ENCODE assay signal across 17 cellular contexts in the genomic region with DNA sequence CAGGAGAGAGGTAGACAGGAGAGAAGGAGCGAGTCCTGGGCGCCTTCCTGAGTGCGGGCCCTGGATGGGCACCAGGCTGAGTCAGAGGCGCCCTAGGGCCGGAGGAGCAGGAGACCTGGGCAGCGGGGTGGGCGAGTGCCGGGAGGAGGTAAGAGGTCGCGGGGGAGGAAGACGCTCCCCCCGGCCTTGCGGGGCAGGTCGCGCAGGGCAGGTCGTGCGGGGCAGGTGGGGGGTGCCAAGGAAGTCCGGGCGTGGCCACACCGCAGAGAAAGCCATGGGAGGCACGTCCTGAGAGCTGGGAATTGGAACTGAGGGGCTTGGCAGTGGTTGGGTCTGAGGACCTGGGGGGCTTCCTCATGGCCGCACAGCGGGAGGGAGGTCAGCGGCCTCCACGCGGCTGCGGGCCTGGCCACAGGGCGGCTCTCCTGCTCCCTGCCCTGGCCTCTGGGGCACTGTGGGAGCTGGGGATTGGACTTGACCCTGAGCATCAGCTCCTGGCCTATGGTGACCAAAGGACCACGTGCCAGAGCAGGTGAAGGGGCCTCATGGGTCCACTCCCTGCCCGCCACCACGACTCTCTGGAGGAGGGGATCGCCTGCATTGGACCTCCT. TPM values are rescaled to one million over a fixed set of nuclear protein-coding genes. Genes with fewer than 3 reads are reported as not detected.
A peak's percentile ranks its signal among the peaks of the same experiment; 100 is the strongest.
DNase-seq lines count a peak whose midpoint lies in the region; ATAC-seq and TF ChIP-seq lines count a peak whose summit lies in the region.
"Had no signal": no experiment of that assay in that cellular context is flagged by ENCODE, and none has a peak within 500 bp of the region (broad histone marks: within the 10 kb centered on the region; RNA-seq: fewer than 3 reads in every experiment).

No MANE protein-coding gene starts in this region.

- no peak overlapping the region for H3K14ac ChIP-seq in IMR-90 (replicated peaks; ENCODE audit: low read depth, low read length)
- H3K14ac ChIP-seq in mesenchymal stem cell (ENCODE audit: low read length in 2 of 2): no peak overlapping the region

- peaks cover 3% of the 10 kb centered on the region; the same call in 1 of the 2 replicates for H3K27me3 ChIP-seq in IMR-90 (ENCODE audit: control insufficient read depth, insufficient read depth, low read length)
- H3K27me3 ChIP-seq in mesenchymal stem cell (ENCODE audit: control insufficient read depth in 1 of 2, insufficient read depth in 1 of 2, low read length in 2 of 2): peaks cover 13 to 14% of the 10 kb centered on the region in 2 experiments
- peaks cover 0 to 21% (median 0%) of the 10 kb centered on the region in 7 donors for H3K27me3 ChIP-seq in spleen (replicated peaks in 1 of 7)

- WGBS in IMR-90 (ENCODE audit: extremely low coverage in 2 of 2, insufficient read length in 1 of 2), 2 experiments: 97% methylated on average over 14 of the region's 32 CpGs; no CpG with 5 or more reads in 1 of the 2 experiments
- 94% methylated on average over 32 of the region's 32 CpGs for WGBS in mesenchymal stem cell
- WGBS in spleen, 5 donors: 89 to 95% (median 92%) methylated on average over 30 to 32 of the region's 32 CpGs

- H3K4me2 ChIP-seq in IMR-90 (ENCODE audit: low read depth, low read length): no peak overlapping the region
- no peak overlapping the region for H3K4me2 ChIP-seq in mesenchymal stem cell (ENCODE audit: low read length, poor library complexity, severe bottlenecking)

- H3K9me3 ChIP-seq in IMR-90 (ENCODE audit: control insufficient read depth, insufficient read depth, low read length) (no peaks in the 10 kb centered on the region), mesenchymal stem cell (ENCODE audit: control insufficient read depth, low read length) (no peaks in the 10 kb centered on the region), spleen (no peaks in the 10 kb centered on the region)

- TF ChIP-seq RAD21 in IMR-90 (IDR thresholded peaks at IDR 0.05; ENCODE audit: low read length): no peak

- no peaks in the 10 kb centered on the region for H3K36me3 Mint-ChIP-seq in activated CD8-positive, alpha-beta memory T cell treated with anti-CD3 and anti-CD28 coated beads, Interleukin-2, amount 10 ng/mL, durations not matched to agents 7 days and 5 days
- no peaks in the 10 kb centered on the region for H3K36me3 Mint-ChIP-seq in stimulated activated memory B cell treated with anti-CD40 and anti-IgM and Interleukin-4, amounts not matched to agents 10 μg/mL and 1 μg/mL and 100 μg/mL, for 72 hours
- H3K36me3 Mint-ChIP-seq: CD8-positive, alpha-beta T cell had no signal

- no peak overlapping the region for H3K4me3 Mint-ChIP-seq in activated CD8-positive, alpha-beta memory T cell treated with anti-CD3 and anti-CD28 coated beads, Interleukin-2, amount 10 ng/mL, durations not matched to agents 7 days and 5 days
- no peak overlapping the region for H3K4me3 Mint-ChIP-seq in stimulated activated memory B cell treated with anti-CD40 and anti-IgM and Interleukin-4, amounts not matched to agents 10 μg/mL and 1 μg/mL and 100 μg/mL, for 72 hours
- H3K4me3 Mint-ChIP-seq: CD14-positive monocyte; CD8-positive, alpha-beta T cell had no signal

- no peaks in the 10 kb centered on the region for H3K4me1 Mint-ChIP-seq in activated CD8-positive, alpha-beta memory T cell treated with anti-CD3 and anti-CD28 coated beads, Interleukin-2, amount 10 ng/mL, durations not matched to agents 7 days and 5 days
- H3K4me1 Mint-ChIP-seq in stimulated activated memory B cell treated with anti-CD40 and anti-IgM and Interleukin-4, amounts not matched to agents 10 μg/mL and 1 μg/mL and 100 μg/mL, for 72 hours: no peaks in the 10 kb centered on the region
- H3K4me1 Mint-ChIP-seq: CD14-positive monocyte had no signal

- no peak overlapping the region for H3K18ac ChIP-seq in IMR-90 (ENCODE audit: low read depth, low read length)
- H3K18ac ChIP-seq in mesenchymal stem cell (ENCODE audit: low read depth in 1 of 2, low read length in 2 of 2): no peak overlapping the region

- in situ Hi-C loops in IMR-90 (cut with MboI; ENCODE audit: low sequenced_read_pairs): no loop called here

- POLR2A ChIA-PET in IMR-90 (lab: Charles Lee; ENCODE audit: unreplicated experiment): interaction anchor here (0.6 kb wide), 1 partner anchor 689 kb away, joined by 4 read pairs; no protein-coding TSS in a partner anchor

- no peak overlapping the region for H2AK9ac ChIP-seq in IMR-90 (replicated peaks; ENCODE audit: low read depth, low read length, poor library complexity)

- intact Hi-C loops in IMR-90 (cut with micrococcal nuclease) (no loop called here), spleen (cut with DNase I; ENCODE audit: low total_unique reads) (no loop called here)

- no peak for TF ChIP-seq POLR2A in IMR-90 (IDR thresholded peaks at IDR 0.05; ENCODE audit: low read depth, low read length)
- no peak for TF ChIP-seq POLR2A in spleen (IDR thresholded peaks at IDR 0.05)

- no peak overlapping the region for H2AK5ac ChIP-seq in IMR-90 (ENCODE audit: low read depth, low read length)
- no peak overlapping the region for H2AK5ac ChIP-seq in mesenchymal stem cell (ENCODE audit: low read length, severe bottlenecking)

- dilution Hi-C loops in IMR-90 (cut with HindIII; ENCODE audit: low sequenced_read_pairs, unreplicated experiment): no loop called here

- CTCF ChIA-PET in activated CD8-positive, alpha-beta memory T cell treated with anti-CD3 and anti-CD28 coated beads, Interleukin-2, amount 10 ng/mL, durations not matched to agents 7 days and 5 days (lab: Charles Lee): no interaction called here
- CTCF ChIA-PET in IMR-90 (lab: Yijun Ruan, JAX): no interaction called here

- no peak overlapping the region for H4K8ac ChIP-seq in IMR-90 (ENCODE audit: low read depth in 2 of 2, low read length in 2 of 2)
- no peak overlapping the region for H4K8ac ChIP-seq in mesenchymal stem cell (ENCODE audit: low read length)

- no peak overlapping the region for H3K4ac ChIP-seq in IMR-90 (ENCODE audit: low read depth, low read length)
- H3K4ac ChIP-seq in mesenchymal stem cell (ENCODE audit: low read depth in 1 of 2, low read length in 2 of 2): no peak overlapping the region

- no peak overlapping the region for H4K5ac ChIP-seq in IMR-90 (ENCODE audit: low read depth, low read length)

- peak overlapping the region; percentile 9 for H2AFZ ChIP-seq in IMR-90 (replicated peaks; ENCODE audit: low read length, poor library complexity)
- H2AFZ ChIP-seq in mesenchymal stem cell (ENCODE audit: low read depth, low read length): no peak overlapping the region

- H3K79me1 ChIP-seq in IMR-90 (ENCODE audit: low read depth in 1 of 2, low read length in 2 of 2) (no peaks in the 10 kb centered on the region), mesenchymal stem cell (replicated peaks; ENCODE audit: low read length, poor library complexity, severe bottlenecking) (no peaks in the 10 kb centered on the region)

- no peak overlapping the region for H2BK20ac ChIP-seq in IMR-90 (ENCODE audit: low read depth, low read length)

- no peak for ATAC-seq in activated CD8-positive, alpha-beta memory T cell treated with anti-CD3 and anti-CD28 coated beads, Interleukin-2, amount 10 ng/mL, durations not matched to agents 7 days and 5 days
- ATAC-seq in IMR-90 (ENCODE audit: low read depth) (no peak), GM18498 (IDR thresholded peaks at IDR 0.05; ENCODE audit: unreplicated experiment) (no peak)
- peak; percentile 41 for ATAC-seq in stimulated activated memory B cell treated with anti-CD40 and anti-IgM and Interleukin-4, amounts not matched to agents 10 μg/mL and 1 μg/mL and 100 μg/mL, for 72 hours
- ATAC-seq: CD8-positive, alpha-beta T cell had no signal

- no peak overlapping the region for H3K9ac ChIP-seq in IMR-90 (ENCODE audit: low read depth, low read length)
- H3K9ac ChIP-seq in mesenchymal stem cell (ENCODE audit: low read length): no peak overlapping the region

- H3K36me3 ChIP-seq in IMR-90 (ENCODE audit: control insufficient read depth, insufficient read depth, low read length) (no peaks in the 10 kb centered on the region), mesenchymal stem cell (ENCODE audit: control insufficient read depth in 1 of 2, insufficient read depth in 2 of 2, low read depth in 1 of 2, low read length in 2 of 2) (no peaks in the 10 kb centered on the region), spleen (peaks cover 0 to under 1% (median 0%) of the 10 kb centered on the region in 6 donors)

- H3K27ac ChIP-seq in IMR-90 (ENCODE audit: insufficient read depth, low read length) (no peak overlapping the region), mesenchymal stem cell (ENCODE audit: low read length, poor library complexity, severe bottlenecking) (no peak overlapping the region), spleen (no peak overlapping the region)
- H3K27ac ChIP-seq: 22Rv1 had no signal

- H2BK12ac ChIP-seq in mesenchymal stem cell (ENCODE audit: low read length in 2 of 2): no peak overlapping the region

- no peak overlapping the region for H3K4me3 ChIP-seq in IMR-90 (ENCODE audit: insufficient read depth, low read depth, low read length)
- H3K4me3 ChIP-seq in mesenchymal stem cell (ENCODE audit: insufficient read depth in 1 of 2, low read depth in 1 of 2, low read length in 2 of 2): no peak overlapping the region
- H3K4me3 ChIP-seq in spleen: no peak overlapping the region

- no peaks in the 10 kb centered on the region for H3K27me3 Mint-ChIP-seq in activated CD8-positive, alpha-beta memory T cell treated with anti-CD3 and anti-CD28 coated beads, Interleukin-2, amount 10 ng/mL, durations not matched to agents 7 days and 5 days
- H3K27me3 Mint-ChIP-seq in stimulated activated memory B cell treated with anti-CD40 and anti-IgM and Interleukin-4, amounts not matched to agents 10 μg/mL and 1 μg/mL and 100 μg/mL, for 72 hours: no peaks in the 10 kb centered on the region

- no peak overlapping the region for H2BK5ac ChIP-seq in IMR-90 (ENCODE audit: low read depth, low read length, poor library complexity, severe bottlenecking)
- H2BK5ac ChIP-seq in mesenchymal stem cell (ENCODE audit: low read depth, low read length, poor library complexity, severe bottlenecking): no peak overlapping the region

- no peak overlapping the region for H3K56ac ChIP-seq in IMR-90 (ENCODE audit: extremely low read depth, insufficient read depth, low read length)

- H3K9me1 ChIP-seq in IMR-90 (ENCODE audit: insufficient read depth, low read length): no peaks in the 10 kb centered on the region

- peak; percentile 36 for DNase-seq in activated CD8-positive, alpha-beta memory T cell treated with anti-CD3 and anti-CD28 coated beads, Interleukin-2, amount 50 U/mL, for 48 hours
- DNase-seq in activated CD8-positive, alpha-beta memory T cell treated with anti-CD3 and anti-CD28 coated beads, Interleukin-2, amount 10 ng/mL, durations not matched to agents 7 days and 5 days: no peak
- DNase-seq in IMR-90: no peak
- no peak for DNase-seq in mesenchymal stem cell
- DNase-seq in NCI-H2227 (lab: John Stamatoyannopoulos, UW; ENCODE audit: unreplicated experiment): no peak
- DNase-seq in spleen: no peak
- DNase-seq: CD8-positive, alpha-beta T cell; COR-L47; DND-41; GF-D8 had no signal

- no peak overlapping the region for H3K27ac Mint-ChIP-seq in activated CD8-positive, alpha-beta memory T cell treated with anti-CD3 and anti-CD28 coated beads, Interleukin-2, amount 10 ng/mL, durations not matched to agents 7 days and 5 days
- H3K27ac Mint-ChIP-seq in stimulated activated memory B cell treated with anti-CD40 and anti-IgM and Interleukin-4, amounts not matched to agents 10 μg/mL and 1 μg/mL and 100 μg/mL, for 72 hours: no peak overlapping the region
- H3K27ac Mint-ChIP-seq: CD14-positive monocyte; CD8-positive, alpha-beta T cell had no signal

- H3K4me1 ChIP-seq in IMR-90 (ENCODE audit: control insufficient read depth, insufficient read depth, low read length) (no peaks in the 10 kb centered on the region), mesenchymal stem cell (ENCODE audit: control insufficient read depth, insufficient read depth, low read depth, low read length) (peaks cover 3% of the 10 kb centered on the region), spleen (no peaks in the 10 kb centered on the region)

- H3K9me3 Mint-ChIP-seq in activated CD8-positive, alpha-beta memory T cell treated with anti-CD3 and anti-CD28 coated beads, Interleukin-2, amount 10 ng/mL, durations not matched to agents 7 days and 5 days (ENCODE audit: low read depth): no peaks in the 10 kb centered on the region
- peaks cover 3% of the 10 kb centered on the region for H3K9me3 Mint-ChIP-seq in stimulated activated memory B cell treated with anti-CD40 and anti-IgM and Interleukin-4, amounts not matched to agents 10 μg/mL and 1 μg/mL and 100 μg/mL, for 72 hours
- H3K9me3 Mint-ChIP-seq: CD8-positive, alpha-beta T cell had no signal

- H4K91ac ChIP-seq in IMR-90 (ENCODE audit: insufficient read depth, low read depth, low read length): no peak overlapping the region
- peak overlapping the region; percentile 28 for H4K91ac ChIP-seq in mesenchymal stem cell (ENCODE audit: low read length)

- no peaks in the 10 kb centered on the region for H4K20me1 ChIP-seq in IMR-90 (ENCODE audit: insufficient read depth, low read length)

- no peak overlapping the region for H2BK15ac ChIP-seq in IMR-90 (ENCODE audit: low read depth, low read length)
- no peak overlapping the region for H2BK15ac ChIP-seq in mesenchymal stem cell (ENCODE audit: low read depth, poor library complexity, severe bottlenecking)

- H2BK120ac ChIP-seq in IMR-90 (ENCODE audit: low read depth, low read length): no peak overlapping the region
- no peak overlapping the region for H2BK120ac ChIP-seq in mesenchymal stem cell (ENCODE audit: low read depth, low read length)

- BruUV-seq in IMR-90 (replicated peaks; lab: Mats Ljungman, UMichigan): no TSS peak

- no peak for TF ChIP-seq CTCF in IMR-90 (conservative IDR thresholded peaks at IDR 0.05; ENCODE audit: low read depth, low read length)
- TF ChIP-seq CTCF in spleen (IDR thresholded peaks at IDR 0.05 in 8 of 11, conservative IDR thresholded peaks at IDR 0.05 in 3 of 11): no peak

- H3K23ac ChIP-seq in IMR-90 (ENCODE audit: low read depth, low read length): no peak overlapping the region
- no peak overlapping the region for H3K23ac ChIP-seq in mesenchymal stem cell (ENCODE audit: low read length in 2 of 2)

RNA-seq across cellular contexts. Expression of gene MMP21, which starts 0.9 kb away (rescaled TPM):
- not detected for total RNA-seq in activated CD8-positive, alpha-beta memory T cell treated with anti-CD3 and anti-CD28 coated beads, Interleukin-2, amount 10 ng/mL, durations not matched to agents 7 days and 5 days
- total RNA-seq in IMR-90 (2012; rRNA removed) (not detected in 2 replicates), spleen (under 1 TPM in 5 of 7 donors, not detected in 2; 0.27 to 0.68 (median 0.41) TPM)
- polyA plus RNA-seq in IMR-90 (2012; rRNA removed) (not detected in 2 replicates), spleen (under 1 TPM; 0.09 to 0.19 (median 0.12) TPM)
- 0.03 TPM in 1 of 2 replicates, not detected in the other for polyA plus RNA-seq in IMR-90 (2012; cell fraction: cytosol; rRNA removed)
- 0.08 and 0.17 TPM in 2 replicates for polyA plus RNA-seq in IMR-90 (2012; cell fraction: nucleus; rRNA removed; ENCODE audit: low replicate concordance)
- polyA plus RNA-seq in mesenchymal stem cell (2013, experiment 1 of 2): 0.01 TPM
- not detected for polyA plus RNA-seq in mesenchymal stem cell (2013, experiment 2 of 2)
- total RNA-seq: A673, HT1080 had no signal
- polyA plus RNA-seq: BJ, CD14-positive monocyte had no signal

RNA-seq across cellular contexts. Expression of gene UROS, which starts 48.4 kb away (rescaled TPM):
- total RNA-seq in activated CD8-positive, alpha-beta memory T cell treated with anti-CD3 and anti-CD28 coated beads, Interleukin-2, amount 10 ng/mL, durations not matched to agents 7 days and 5 days: 10 to 100 TPM; 43.8 to 57.9 TPM
- total RNA-seq in IMR-90 (2012; rRNA removed) (56.5 and 63.6 TPM in 2 replicates), spleen (10 to 100 TPM; 30.3 to 43.8 (median 39.3) TPM)
- polyA plus RNA-seq in IMR-90 (2012; rRNA removed) (48.7 and 50.4 TPM in 2 replicates), spleen (10 to 100 TPM; 31.6 to 40.7 (median 37.6) TPM)
- polyA plus RNA-seq in IMR-90 (2012; cell fraction: cytosol; rRNA removed): 46.6 and 47.3 TPM in 2 replicates
- polyA plus RNA-seq in IMR-90 (2012; cell fraction: nucleus; rRNA removed; ENCODE audit: low replicate concordance): 48.8 and 50.3 TPM in 2 replicates
- 62.2 TPM for polyA plus RNA-seq in mesenchymal stem cell (2013, experiment 1 of 2)
- polyA plus RNA-seq in mesenchymal stem cell (2013, experiment 2 of 2): 65.5 TPM

RNA-seq across cellular contexts. Expression of gene BCCIP, which starts 48.7 kb away (rescaled TPM):
- total RNA-seq in activated CD8-positive, alpha-beta memory T cell treated with anti-CD3 and anti-CD28 coated beads, Interleukin-2, amount 10 ng/mL, durations not matched to agents 7 days and 5 days: 10 to 100 TPM; 53.1 to 77.0 TPM
- total RNA-seq in IMR-90 (2012; rRNA removed) (31.9 and 65.8 TPM in 2 replicates), spleen (10 to 100 TPM; 30.2 to 44.4 (median 33.9) TPM)
- polyA plus RNA-seq in IMR-90 (2012; rRNA removed) (42.4 and 49.2 TPM in 2 replicates), spleen (10 to 100 TPM; 45.1 to 61.3 (median 56.1) TPM)
- polyA plus RNA-seq in IMR-90 (2012; cell fraction: cytosol; rRNA removed): 5.4 and 9.3 TPM in 2 replicates
- polyA plus RNA-seq in IMR-90 (2012; cell fraction: nucleus; rRNA removed; ENCODE audit: low replicate concordance): 3.4 and 15.5 TPM in 2 replicates
- 44.6 TPM for polyA plus RNA-seq in mesenchymal stem cell (2013, experiment 1 of 2)
- 43.8 TPM for polyA plus RNA-seq in mesenchymal stem cell (2013, experiment 2 of 2)

RNA-seq across cellular contexts. Expression of gene EDRF1, which starts 55.2 kb away (rescaled TPM):
- total RNA-seq in activated CD8-positive, alpha-beta memory T cell treated with anti-CD3 and anti-CD28 coated beads, Interleukin-2, amount 10 ng/mL, durations not matched to agents 7 days and 5 days: 10 to 100 TPM; 36.6 to 38.3 TPM
- total RNA-seq in IMR-90 (2012; rRNA removed): 24.9 and 28.1 TPM in 2 replicates
- 14.1 and 17.0 TPM in 2 replicates for polyA plus RNA-seq in IMR-90 (2012; rRNA removed)
- 2.8 and 3.3 TPM in 2 replicates for polyA plus RNA-seq in IMR-90 (2012; cell fraction: cytosol; rRNA removed)
- 16.1 and 66.2 TPM in 2 replicates for polyA plus RNA-seq in IMR-90 (2012; cell fraction: nucleus; rRNA removed; ENCODE audit: low replicate concordance)
- polyA plus RNA-seq in mesenchymal stem cell (2013, experiment 1 of 2): 12.3 TPM
- polyA plus RNA-seq in mesenchymal stem cell (2013, experiment 2 of 2): 11.8 TPM
- 10 to 100 TPM; 30.1 to 47.5 (median 36.5) TPM for total RNA-seq in spleen
- 10 to 100 TPM; 17.8 to 35.4 (median 24.2) TPM for polyA plus RNA-seq in spleen
